Comparison of ENCODE assay signal across 8 cellular contexts in genomic region chr20:64057628-64058498, GRCh38. TPM values are rescaled to one million over a fixed set of nuclear protein-coding genes. Genes with fewer than 3 reads are reported as not detected.
DNase-seq lines count a peak whose midpoint lies in the region; ATAC-seq and TF ChIP-seq lines count a peak whose summit lies in the region.

No MANE protein-coding gene starts in this region.

- H3K14ac ChIP-seq in neuronal stem cell (ENCODE audit: low read length) = peak overlapping the region; percentile 44

- H4K91ac ChIP-seq in neuronal stem cell (ENCODE audit: low read depth, low read length, poor library complexity) = no peak overlapping the region

- H3K9ac ChIP-seq in OCI-LY3 (ENCODE audit: low read length) (peak overlapping the region; percentile 44; the same call in 1 of the 2 replicates), neuronal stem cell (ENCODE audit: low read depth, low read length, poor library complexity) (peak overlapping the region; percentile 57)

- WGBS in neuronal stem cell (ENCODE audit: extremely low coverage in 2 of 2, insufficient read length in 2 of 2, insufficient replicate concordance in 1 of 2), 2 donors = no CpG with 5 or more reads among the region's 33 CpGs

- peaks cover 49% of the 10 kb centered on the region for H3K4me1 ChIP-seq in OCI-LY3 (ENCODE audit: low read length)
- peaks cover 20 to 39% of the 10 kb centered on the region in 2 donors for H3K4me1 ChIP-seq in neuronal stem cell (ENCODE audit: control insufficient read depth in 2 of 2, insufficient read depth in 1 of 2, low read depth in 1 of 2, low read length in 2 of 2)

- peak overlapping the region; percentile 78 for H2BK5ac ChIP-seq in neuronal stem cell (ENCODE audit: low read length)

- peak overlapping the region; percentile 99 for H2AK5ac ChIP-seq in neuronal stem cell (ENCODE audit: low read depth, low read length)

- peaks cover 5% of the 10 kb centered on the region; the same call in 1 of the 2 replicates for H3K27me3 ChIP-seq in OCI-LY3 (ENCODE audit: low read depth, low read length)
- H3K27me3 ChIP-seq in neuronal stem cell (ENCODE audit: control insufficient read depth in 3 of 3, insufficient read depth in 3 of 3, low read depth in 1 of 3, low read length in 3 of 3) = peaks cover 0 to 17% (median 0%) of the 10 kb centered on the region in 3 experiments

- DNase-seq in DMS114 treated with DMSO at 0.1 percent for 48 hours (lab: John Stamatoyannopoulos, UW; ENCODE audit: unreplicated experiment) (peak; percentile 31), activated T-cell treated with anti-CD3 and anti-CD28 coated beads for 4 hours (peak; percentile 82), neuronal stem cell (ENCODE audit: low spot score) (no peak), superior temporal gyrus (ENCODE audit: extremely low spot score) (peak; percentile 43)

- H3K4me3 ChIP-seq in OCI-LY3 (ENCODE audit: low read length) (peak overlapping the region; percentile 69), neuronal stem cell (ENCODE audit: low read length in 2 of 2) (no peak overlapping the region)

- H3K4ac ChIP-seq in neuronal stem cell (ENCODE audit: low read length) = no peak overlapping the region

- peak overlapping the region; percentile 83 for H3K4me2 ChIP-seq in OCI-LY3 (ENCODE audit: low read length)
- H3K4me2 ChIP-seq in neuronal stem cell (ENCODE audit: insufficient read depth, low read length, poor library complexity, severe bottlenecking) = no peak overlapping the region

- H3K23ac ChIP-seq in neuronal stem cell (ENCODE audit: low read depth, low read length, poor library complexity) = peak overlapping the region; percentile 93

- no peaks in the 10 kb centered on the region for H4K20me1 ChIP-seq in OCI-LY3 (ENCODE audit: insufficient read depth, low read length)

- ATAC-seq in HG03460 (IDR thresholded peaks at IDR 0.05; ENCODE audit: unreplicated experiment) (peak; percentile 43), esophagus mucosa (peak; percentile 52), GM21786 (IDR thresholded peaks at IDR 0.05; ENCODE audit: unreplicated experiment) (no peak)

- peak overlapping the region; percentile 88 for H2BK12ac ChIP-seq in neuronal stem cell (ENCODE audit: low read length)

- peak overlapping the region; percentile 42 for H2BK120ac ChIP-seq in neuronal stem cell (ENCODE audit: low read depth, low read length)

- H2AFZ ChIP-seq in OCI-LY3 (ENCODE audit: low read depth, low read length) (peak overlapping the region; percentile 56; the same call in 1 of the 2 replicates), neuronal stem cell (ENCODE audit: low read length) (peak overlapping the region; percentile 53)

- no peaks in the 10 kb centered on the region for H3K79me2 ChIP-seq in OCI-LY3 (ENCODE audit: low read length)

- H3K27ac ChIP-seq in OCI-LY3 (ENCODE audit: low read length) (peak overlapping the region; percentile 50), neuronal stem cell (replicated peaks; ENCODE audit: low read length) (no peak overlapping the region)

- no peaks in the 10 kb centered on the region for H3K36me3 ChIP-seq in OCI-LY3 (replicated peaks; ENCODE audit: low read depth, low read length)
- H3K36me3 ChIP-seq in neuronal stem cell (replicated peaks in 1 of 2; ENCODE audit: control insufficient read depth in 2 of 2, insufficient read depth in 2 of 2, low read length in 2 of 2) = no peaks in the 10 kb centered on the region

- H3K9me3 ChIP-seq in OCI-LY3 (ENCODE audit: insufficient read depth, low read length) (no peaks in the 10 kb centered on the region), neuronal stem cell (replicated peaks in 1 of 2; ENCODE audit: control insufficient read depth in 2 of 2, insufficient read depth in 1 of 2, low read depth in 1 of 2, low read length in 2 of 2) (no peaks in the 10 kb centered on the region)

- peak overlapping the region; percentile 87 for H2BK15ac ChIP-seq in neuronal stem cell (ENCODE audit: low read length)

- peak overlapping the region; percentile 91 for H3K18ac ChIP-seq in neuronal stem cell (ENCODE audit: low read length)

- TF ChIP-seq CTCF in OCI-LY3 (IDR thresholded peaks at IDR 0.05; ENCODE audit: low read depth, low read length) = peak; percentile 81

- no peaks in the 10 kb centered on the region for H3K79me1 ChIP-seq in neuronal stem cell (ENCODE audit: low read depth, low read length)

- H4K8ac ChIP-seq in neuronal stem cell (ENCODE audit: low read depth, low read length) = no peak overlapping the region

RNA-seq across cellular contexts. Expression of gene TCEA2, which starts 5.1 kb away (rescaled TPM):
- total RNA-seq in esophagus mucosa = 6.8 TPM
- polyA plus RNA-seq in neuronal stem cell (2013, experiment 1 of 2) = 111 TPM
- 113 TPM for polyA plus RNA-seq in neuronal stem cell (2013, experiment 2 of 2)

RNA-seq across cellular contexts. Expression of gene SOX18, which starts 8.4 kb away (rescaled TPM):
- 5.4 TPM for total RNA-seq in esophagus mucosa
- polyA plus RNA-seq in neuronal stem cell (2013, experiment 1 of 2) = 0.13 TPM
- polyA plus RNA-seq in neuronal stem cell (2013, experiment 2 of 2) = 0.08 TPM

RNA-seq across cellular contexts. Expression of gene RGS19, which starts 21.5 kb away (rescaled TPM):
- 6.1 TPM for total RNA-seq in esophagus mucosa
- polyA plus RNA-seq in neuronal stem cell (2013, experiment 1 of 2) = 7.9 TPM
- 8.0 TPM for polyA plus RNA-seq in neuronal stem cell (2013, experiment 2 of 2)

RNA-seq across cellular contexts. Expression of gene C20orf204, which starts 21.9 kb away (rescaled TPM):
- 0.88 TPM for total RNA-seq in esophagus mucosa
- 0.14 TPM for polyA plus RNA-seq in neuronal stem cell (2013, experiment 1 of 2)
- polyA plus RNA-seq in neuronal stem cell (2013, experiment 2 of 2) = 0.25 TPM

RNA-seq across cellular contexts. Expression of gene OPRL1, which starts 22.0 kb away (rescaled TPM):
- total RNA-seq in esophagus mucosa = 0.12 TPM
- 2.6 TPM for polyA plus RNA-seq in neuronal stem cell (2013, experiment 1 of 2)
- polyA plus RNA-seq in neuronal stem cell (2013, experiment 2 of 2) = 2.5 TPM
